Comparison of ENCODE assay signal across 22 cellular contexts in the genomic region with DNA sequence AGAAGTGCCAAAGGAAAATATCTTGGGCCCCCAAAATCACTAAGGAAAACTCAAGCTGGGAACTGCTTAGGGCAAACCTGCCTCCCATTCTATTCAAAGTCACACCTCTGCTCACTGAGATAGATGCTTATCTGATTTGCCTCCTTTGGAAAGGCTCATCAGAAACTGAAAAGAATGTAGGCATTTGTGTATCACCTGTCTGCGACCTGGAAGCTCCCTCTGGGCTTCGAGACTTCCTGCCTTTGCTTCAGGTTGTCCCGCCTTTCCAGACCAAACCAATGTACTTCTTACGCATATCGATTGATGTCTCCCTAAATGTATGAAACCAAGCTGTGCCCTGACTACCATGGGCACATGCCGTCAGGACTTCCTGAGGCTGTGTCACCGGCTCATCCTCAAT. TPM values are rescaled to one million over a fixed set of nuclear protein-coding genes. Genes with fewer than 3 reads are reported as not detected.
A peak's percentile ranks its signal among the peaks of the same experiment; 100 is the strongest.
DNase-seq lines count a peak whose midpoint lies in the region; ATAC-seq and TF ChIP-seq lines count a peak whose summit lies in the region.
"Had no signal": no experiment of that assay in that cellular context is flagged by ENCODE, and none has a peak within 500 bp of the region (broad histone marks: within the 10 kb centered on the region; RNA-seq: fewer than 3 reads in every experiment).

No MANE protein-coding gene starts in this region.

- no peak overlapping the region for H2BK120ac ChIP-seq in mesendoderm (ENCODE audit: low read depth, low read length)

- H3K4me3 Mint-ChIP-seq in GM23338 (no peak overlapping the region), endodermal cell (no peak overlapping the region)
- H3K4me3 Mint-ChIP-seq: CD14-positive monocyte; CD4-positive, alpha-beta T cell; CD8-positive, alpha-beta memory T cell; H9 had no signal

- no peaks in the 10 kb centered on the region for H3K79me2 ChIP-seq in GM23338 (replicated peaks; ENCODE audit: insufficient read depth)
- H3K79me2 ChIP-seq in mesendoderm (ENCODE audit: control insufficient read depth, insufficient read depth, low read length), result no peaks in the 10 kb centered on the region

- H3K4me1 Mint-ChIP-seq in GM23338, result peaks cover 9% of the 10 kb centered on the region; the same call in 1 of the 3 replicates
- H3K4me1 Mint-ChIP-seq in endodermal cell, result peaks cover 21% of the 10 kb centered on the region
- H3K4me1 Mint-ChIP-seq: CD14-positive monocyte; CD8-positive, alpha-beta memory T cell had no signal

- H3K9me3 ChIP-seq in endodermal cell (ENCODE audit: control insufficient read depth, low read length), result peaks cover 4% of the 10 kb centered on the region
- H3K9me3 ChIP-seq: A549; BE2C; BLaER1 treated with 17β-estradiol and CSF1 and Interleukin-3, amounts not matched to agents 10 nM and 100 nM had no signal

- peak overlapping the region; percentile 53 for H3K18ac ChIP-seq in mesendoderm (ENCODE audit: low read length)

- H2AFZ ChIP-seq in GM23338, result peak overlapping the region; percentile 80

- H3K27ac ChIP-seq in GM23338 (ENCODE audit: low read depth) (no peak overlapping the region), endodermal cell (ENCODE audit: low read depth, low read length) (no peak overlapping the region), mesendoderm (ENCODE audit: low read depth, low read length) (peak overlapping the region; percentile 89)
- H3K27ac ChIP-seq: A549; BLaER1 treated with 17β-estradiol and CSF1 and Interleukin-3, amounts not matched to agents 10 nM and 100 nM had no signal

- WGBS in endodermal cell (ENCODE audit: insufficient coverage in 1 of 2, insufficient read length in 1 of 2), 2 experiments, result 79 to 87% methylated on average over 7 of the region's 7 CpGs
- WGBS in mesendoderm (ENCODE audit: extremely low coverage, insufficient coverage, low lambda C conversion rate), result no CpG with 5 or more reads among the region's 7 CpGs

- H3K23ac ChIP-seq in mesendoderm (ENCODE audit: low read length), result no peak overlapping the region

- no peaks in the 10 kb centered on the region for H3K79me1 ChIP-seq in mesendoderm (ENCODE audit: low read length)

- H3K4ac ChIP-seq in mesendoderm (ENCODE audit: low read depth, low read length), result no peak overlapping the region

- H3K9me2 ChIP-seq in GM23338 (ENCODE audit: insufficient read depth), result peaks cover 6% of the 10 kb centered on the region; the same call in 1 of the 2 replicates

- ATAC-seq in GM23338, result no peak
- no peak for ATAC-seq in HG02610 (IDR thresholded peaks at IDR 0.05; ENCODE audit: unreplicated experiment)
- ATAC-seq: A549, HCT116 had no signal

- H2AK5ac ChIP-seq in mesendoderm (ENCODE audit: low read length), result no peak overlapping the region

- H3K4me1 ChIP-seq in GM23338 (ENCODE audit: insufficient read depth), result peaks cover 8% of the 10 kb centered on the region; the same call in 1 of the 2 replicates
- peaks cover 11% of the 10 kb centered on the region for H3K4me1 ChIP-seq in endodermal cell (ENCODE audit: control insufficient read depth, insufficient read depth, low read length)
- H3K4me1 ChIP-seq in mesendoderm (ENCODE audit: control insufficient read depth, low read depth, low read length), result peaks cover 11% of the 10 kb centered on the region
- H3K4me1 ChIP-seq: A549; BE2C; BLaER1 treated with 17β-estradiol and CSF1 and Interleukin-3, amounts not matched to agents 10 nM and 100 nM had no signal

- no peaks in the 10 kb centered on the region for H3F3A ChIP-seq in GM23338 (replicated peaks; ENCODE audit: low read depth)

- H3K27ac Mint-ChIP-seq in GM23338, result no peak overlapping the region
- H3K27ac Mint-ChIP-seq in endodermal cell, result peak overlapping the region; percentile 86
- H3K27ac Mint-ChIP-seq: CD14-positive monocyte; CD4-positive, alpha-beta T cell had no signal

- H2BK5ac ChIP-seq in mesendoderm (ENCODE audit: low read length), result peak overlapping the region; percentile 98

- H3K27me3 ChIP-seq in GM23338 (ENCODE audit: insufficient read depth), result no peaks in the 10 kb centered on the region
- H3K27me3 ChIP-seq in endodermal cell (ENCODE audit: control insufficient read depth, insufficient read depth, low read length, poor library complexity, severe bottlenecking), result no peaks in the 10 kb centered on the region
- H3K27me3 ChIP-seq in mesendoderm (ENCODE audit: insufficient read depth, low read length, poor library complexity), result no peaks in the 10 kb centered on the region
- H3K27me3 ChIP-seq: BE2C; BLaER1 treated with 17β-estradiol and CSF1 and Interleukin-3, amounts not matched to agents 10 nM and 100 nM had no signal

- no peak overlapping the region for H2BK15ac ChIP-seq in mesendoderm (replicated peaks; ENCODE audit: low read depth)

- H3K9me3 Mint-ChIP-seq in GM23338 (no peaks in the 10 kb centered on the region), endodermal cell (peaks cover 1% of the 10 kb centered on the region)
- H3K9me3 Mint-ChIP-seq: CD4-positive, alpha-beta T cell; H9 had no signal

- H3K9ac ChIP-seq in endodermal cell (ENCODE audit: extremely low read depth, low read length, poor library complexity, severe bottlenecking), result no peak overlapping the region
- H3K9ac ChIP-seq in mesendoderm (ENCODE audit: low read length), result no peak overlapping the region
- H3K9ac ChIP-seq: BLaER1 treated with 17β-estradiol and CSF1 and Interleukin-3, amounts not matched to agents 10 nM and 100 nM had no signal

- TF ChIP-seq CTCF in GM23338 (conservative IDR thresholded peaks at IDR 0.05; ENCODE audit: low read depth in 2 of 2) (no peak), endodermal cell (conservative IDR thresholded peaks at IDR 0.05) (no peak)

- H3K27me3 Mint-ChIP-seq in GM23338 (ENCODE audit: insufficient read depth, low read depth, poor library complexity) (no peaks in the 10 kb centered on the region), endodermal cell (ENCODE audit: insufficient read depth) (no peaks in the 10 kb centered on the region)
- H3K27me3 Mint-ChIP-seq: CD4-positive, alpha-beta T cell had no signal

- no peaks in the 10 kb centered on the region for H3K36me3 Mint-ChIP-seq in GM23338 (ENCODE audit: low read depth)
- no peaks in the 10 kb centered on the region for H3K36me3 Mint-ChIP-seq in endodermal cell (ENCODE audit: low read depth)
- H3K36me3 Mint-ChIP-seq: CD14-positive monocyte; CD8-positive, alpha-beta memory T cell had no signal

- H4K8ac ChIP-seq in mesendoderm (ENCODE audit: low read depth, low read length), result no peak overlapping the region

- H3K4me2 ChIP-seq in GM23338 (no peak overlapping the region), mesendoderm (ENCODE audit: low read length) (no peak overlapping the region)
- H3K4me2 ChIP-seq: A549; BLaER1 treated with 17β-estradiol and CSF1 and Interleukin-3, amounts not matched to agents 10 nM and 100 nM had no signal

- peak overlapping the region; percentile 66 for H3K56ac ChIP-seq in mesendoderm (ENCODE audit: low read length)

- H4K5ac ChIP-seq in mesendoderm (ENCODE audit: low read length), result no peak overlapping the region

- H4K20me1 ChIP-seq in GM23338 (replicated peaks; ENCODE audit: insufficient read depth), result no peaks in the 10 kb centered on the region
- H4K20me1 ChIP-seq: BLaER1 treated with 17β-estradiol and CSF1 and Interleukin-3, amounts not matched to agents 10 nM and 100 nM had no signal

- no peaks in the 10 kb centered on the region for H3K36me3 ChIP-seq in GM23338 (ENCODE audit: insufficient read depth)
- H3K36me3 ChIP-seq in endodermal cell (ENCODE audit: control insufficient read depth, insufficient read depth, low read length), result no peaks in the 10 kb centered on the region
- H3K36me3 ChIP-seq in mesendoderm (ENCODE audit: control insufficient read depth, insufficient read depth, low read length), result no peaks in the 10 kb centered on the region
- H3K36me3 ChIP-seq: BE2C; BLaER1 treated with 17β-estradiol and CSF1 and Interleukin-3, amounts not matched to agents 10 nM and 100 nM had no signal

- H3K4me3 ChIP-seq in GM23338 (no peak overlapping the region), endodermal cell (ENCODE audit: low read length) (no peak overlapping the region), mesendoderm (ENCODE audit: low read length) (no peak overlapping the region)
- H3K4me3 ChIP-seq: A549; BLaER1 treated with 17β-estradiol and CSF1 and Interleukin-3, amounts not matched to agents 10 nM and 100 nM had no signal

- DNase-seq in GM23338 (ENCODE audit: low spot score) (peak; percentile 14), endodermal cell (peak; percentile 66), mesendoderm (peak; percentile 97), glomerular visceral epithelial cell (ENCODE audit: extremely low spot score) (no peak), NCI-H2171 treated with DMSO at 0.1 percent for 48 hours (lab: John Stamatoyannopoulos, UW) (no peak)
- DNase-seq: 8988T; ACHN; AML-193; BE2C; Calu3; CD4-positive, alpha-beta T cell; CD8-positive, alpha-beta memory T cell; DMS53; DMS79 treated with DMSO at 0.1 percent for 48 hours; H9 had no signal

TF ChIP-seq in GM23338, 12 proteins besides CTCF, POLR2A, EP300 and RAD21 (continues in another document):
- TF ChIP-seq STAT1 (IDR thresholded peaks at IDR 0.05; ENCODE audit: unreplicated experiment), result no peak

RNA-seq across cellular contexts. Expression of a gene that starts 14.5 kb away (rescaled TPM):
- not detected in 2 replicates for total RNA-seq in GM23338 (2014; rRNA removed; shearing (Covaris generic))
- not detected in 2 replicates for polyA plus RNA-seq in GM23338 (2016; fragmentation: Nextera tagmentation; extraction: Ambion mirVana)
- total RNA-seq in endodermal cell, result not detected
- not detected for polyA plus RNA-seq in endodermal cell (2013, experiment 1 of 2)
- not detected for polyA plus RNA-seq in endodermal cell (2013, experiment 2 of 2)
- polyA plus RNA-seq in mesendoderm (2013, experiment 1 of 2), result not detected
- polyA plus RNA-seq in mesendoderm (2013, experiment 2 of 2), result not detected
- total RNA-seq: Calu3; CD4-positive, alpha-beta T cell; CD8-positive, alpha-beta memory T cell; Daoy; H4; H9 had no signal
- polyA plus RNA-seq: A549; CD14-positive monocyte; CD8-positive, alpha-beta memory T cell had no signal

RNA-seq across cellular contexts. Expression of a gene that starts 46.6 kb away (rescaled TPM):
- total RNA-seq in GM23338 (2014; rRNA removed; shearing (Covaris generic)), result 0.70 and 0.76 TPM in 2 replicates
- 0.64 and 1.0 TPM in 2 replicates for polyA plus RNA-seq in GM23338 (2016; fragmentation: Nextera tagmentation; extraction: Ambion mirVana)
- under 1 TPM; 0.13 to 0.29 TPM for total RNA-seq in endodermal cell
- 7.1 TPM for polyA plus RNA-seq in endodermal cell (2013, experiment 1 of 2)
- 6.4 TPM for polyA plus RNA-seq in endodermal cell (2013, experiment 2 of 2)
- 0.91 TPM for polyA plus RNA-seq in mesendoderm (2013, experiment 1 of 2)
- polyA plus RNA-seq in mesendoderm (2013, experiment 2 of 2), result 0.98 TPM
- total RNA-seq: CD4-positive, alpha-beta T cell; CD8-positive, alpha-beta memory T cell; Daoy; H9 had no signal
- polyA plus RNA-seq: A549; CD14-positive monocyte; CD8-positive, alpha-beta memory T cell had no signal

Comparison
In these comparisons a context has a peak if more than half of its experiments do, and no peak if none do; other contexts are left out.
1. DNase-seq: peak in GM23338 (single experiment), endodermal cell (single experiment) and mesendoderm (single experiment); none in glomerular visceral epithelial cell (single experiment) and NCI-H2171 treated with DMSO at 0.1 percent for 48 hours (single experiment).